In genomic region chr2:55118643-55119065, GRCh38 we compare ENCODE assay signal across 1 cellular context.
TF ChIP-seq lines count a peak whose summit lies in the region.

No MANE protein-coding gene starts in this region.

TF ChIP-seq in K562, 482 proteins besides CTCF, POLR2A, EP300 and RAD21 (continued from another document and continues in another):
- TF ChIP-seq ZNF354B (CRISPR knock-in tag; IDR thresholded peaks at IDR 0.05) (no peak), ETV6 (IDR thresholded peaks at IDR 0.05; ENCODE audit: borderline replicate concordance in 1 of 2, low read depth in 2 of 2, low read length in 1 of 2) (no peak), ETV6 (CRISPR knock-in tag; IDR thresholded peaks at IDR 0.05; ENCODE audit: borderline replicate concordance) (no peak), ZNF583 (CRISPR knock-in tag; IDR thresholded peaks at IDR 0.05) (peak; percentile 74), ZNF277 (CRISPR knock-in tag; IDR thresholded peaks at IDR 0.05; ENCODE audit: borderline replicate concordance) (no peak), SRSF7 (optimal IDR thresholded peaks at IDR 0.05; ENCODE audit: low read depth, low read length) (no peak), MEIS2 (IDR thresholded peaks at IDR 0.05; ENCODE audit: partially characterized antibody) (peak; percentile 74), MBD1 (CRISPR knock-in tag; IDR thresholded peaks at IDR 0.05) (no peak), SP1 (CRISPR knock-in tag; IDR thresholded peaks at IDR 0.05) (no peak; the same call in 1 of the 2 replicates), HIVEP1 (CRISPR knock-in tag; IDR thresholded peaks at IDR 0.05) (0 out of 2 replicates have a peak, but pooled peaks have one; percentile 38), KLF13 (tag; IDR thresholded peaks at IDR 0.05; ENCODE audit: borderline replicate concordance, low read depth) (no peak), RBM22 (IDR thresholded peaks at IDR 0.05; ENCODE audit: low read depth, low read length, poor library complexity, severe bottlenecking) (no peak), ZFP91 (CRISPR knock-in tag; IDR thresholded peaks at IDR 0.05) (no peak), THRA (IDR thresholded peaks at IDR 0.05) (no peak), OTX1 (CRISPR knock-in tag; IDR thresholded peaks at IDR 0.05) (0 out of 2 replicates have a peak, but pooled peaks have one; percentile 45), ZBTB17 (CRISPR knock-in tag; IDR thresholded peaks at IDR 0.05) (no peak), ATF3 (IDR thresholded peaks at IDR 0.05) (peak; percentile 21; the same call in 1 of the 2 replicates), ATF3 (CRISPR knock-in tag; conservative IDR thresholded peaks at IDR 0.05) (no peak), ZNF253 (CRISPR knock-in tag; conservative IDR thresholded peaks at IDR 0.05) (no peak), RFX7 (CRISPR knock-in tag; IDR thresholded peaks at IDR 0.05) (no peak), ZNF197 (CRISPR knock-in tag; IDR thresholded peaks at IDR 0.05; ENCODE audit: low read depth) (0 out of 2 replicates have a peak, but pooled peaks have one; percentile 65), KLF16 (IDR thresholded peaks at IDR 0.05) (no peak), STAT5A (IDR thresholded peaks at IDR 0.05; ENCODE audit: borderline replicate concordance, low read length) (no peak), TARDBP (IDR thresholded peaks at IDR 0.05) (no peak), SIN3A (IDR thresholded peaks at IDR 0.05; ENCODE audit: borderline replicate concordance in 2 of 2, control insufficient read depth in 1 of 2, low read depth in 2 of 2, low read length in 2 of 2) (no peak), ZFP1 (CRISPR knock-in tag; IDR thresholded peaks at IDR 0.05) (0 out of 2 replicates have a peak, but pooled peaks have one; percentile 2), ETV5 (CRISPR knock-in tag; IDR thresholded peaks at IDR 0.05; ENCODE audit: low read depth) (0 out of 2 replicates have a peak, but pooled peaks have one; percentile 35), ZNF23 (CRISPR knock-in tag; IDR thresholded peaks at IDR 0.05) (no peak), CCAR2 (IDR thresholded peaks at IDR 0.05; ENCODE audit: low read depth, low read length) (no peak), MTA3 (IDR thresholded peaks at IDR 0.05; ENCODE audit: borderline replicate concordance) (peak; percentile 64; the same call in 1 of the 2 replicates), HDAC2 (IDR thresholded peaks at IDR 0.05) (0 out of 2 replicates have a peak, but pooled peaks have one; percentile 54), MYBL2 (IDR thresholded peaks at IDR 0.05; ENCODE audit: low read depth) (no peak), MYBL2 (CRISPR knock-in tag; IDR thresholded peaks at IDR 0.05; ENCODE audit: borderline replicate concordance) (no peak), SMARCE1 (IDR thresholded peaks at IDR 0.05) (peak; percentile 71; the same call in 1 of the 2 replicates), EZH2 (IDR thresholded peaks at IDR 0.05; ENCODE audit: borderline replicate concordance, low read depth, low read length) (no peak), ZNF217 (CRISPR knock-in tag; IDR thresholded peaks at IDR 0.05) (no peak), RBM14 (IDR thresholded peaks at IDR 0.05; ENCODE audit: borderline replicate concordance, insufficient read depth, low read depth, low read length) (no peak), ZNF639 (CRISPR knock-in tag; conservative IDR thresholded peaks at IDR 0.05 in 1 of 2, IDR thresholded peaks at IDR 0.05 in 1 of 2) (no peak), FOXK1 (CRISPR knock-in tag; IDR thresholded peaks at IDR 0.05; ENCODE audit: borderline replicate concordance) (no peak), JUNB (CRISPR knock-in tag; conservative IDR thresholded peaks at IDR 0.05) (no peak), ARNT (IDR thresholded peaks at IDR 0.05) (no peak), IRF2 (CRISPR knock-in tag; IDR thresholded peaks at IDR 0.05) (no peak), TAF1 (IDR thresholded peaks at IDR 0.05; ENCODE audit: control insufficient read depth, extremely low read depth, insufficient read depth, low read length, severe bottlenecking) (no peak), ZFP30 (CRISPR knock-in tag; IDR thresholded peaks at IDR 0.05; ENCODE audit: borderline replicate concordance) (no peak), ZFP36 (IDR thresholded peaks at IDR 0.05; ENCODE audit: low read depth, low read length, partially characterized antibody) (no peak), TCF3 (CRISPR knock-in tag; IDR thresholded peaks at IDR 0.05) (peak; percentile 60), PRMT5 (CRISPR knock-in tag; IDR thresholded peaks at IDR 0.05) (no peak), CHD4 (IDR thresholded peaks at IDR 0.05; ENCODE audit: insufficient read depth, insufficient replicate concordance, low read depth, low read length, poor library complexity, severe bottlenecking) (no peak), ZNF512 (tag; IDR thresholded peaks at IDR 0.05) (no peak), ZNF408 (CRISPR knock-in tag; IDR thresholded peaks at IDR 0.05; ENCODE audit: low read depth) (no peak), DACH1 (IDR thresholded peaks at IDR 0.05; ENCODE audit: partially characterized antibody) (no peak), MEF2A (IDR thresholded peaks at IDR 0.05; ENCODE audit: control insufficient read depth, low read depth, low read length) (peak; percentile 85), ZNF232 (CRISPR knock-in tag; IDR thresholded peaks at IDR 0.05) (no peak), NUFIP1 (IDR thresholded peaks at IDR 0.05; ENCODE audit: partially characterized antibody) (no peak), ERF (CRISPR knock-in tag; IDR thresholded peaks at IDR 0.05) (no peak), HNRNPK (IDR thresholded peaks at IDR 0.05; ENCODE audit: low read depth, low read length, poor library complexity, severe bottlenecking) (no peak), ZNF511 (CRISPR knock-in tag; IDR thresholded peaks at IDR 0.05) (no peak), CBFA2T2 (conservative IDR thresholded peaks at IDR 0.05) (0 out of 2 replicates have a peak, but pooled peaks have one; percentile 24), CBFB (CRISPR knock-in tag; IDR thresholded peaks at IDR 0.05) (no peak), ZNF347 (CRISPR knock-in tag; IDR thresholded peaks at IDR 0.05; ENCODE audit: low read depth) (no peak), GTF2F1 (IDR thresholded peaks at IDR 0.05; ENCODE audit: low read depth, low read length) (no peak), ZNF766 (CRISPR knock-in tag; conservative IDR thresholded peaks at IDR 0.05) (peak; percentile 46; the same call in 1 of the 2 replicates), NCOR1 (IDR thresholded peaks at IDR 0.05) (0 out of 2 replicates have a peak, but pooled peaks have one; percentile 5), NFYB (IDR thresholded peaks at IDR 0.05; ENCODE audit: extremely low read depth, insufficient read length) (no peak), CBX3 (IDR thresholded peaks at IDR 0.05; ENCODE audit: borderline replicate concordance in 1 of 2, low read length in 2 of 2) (no peak), GABPB2 (CRISPR knock-in tag; conservative IDR thresholded peaks at IDR 0.05) (no peak)
